8 cellular contexts compared by ENCODE assay signal in the genomic region with DNA sequence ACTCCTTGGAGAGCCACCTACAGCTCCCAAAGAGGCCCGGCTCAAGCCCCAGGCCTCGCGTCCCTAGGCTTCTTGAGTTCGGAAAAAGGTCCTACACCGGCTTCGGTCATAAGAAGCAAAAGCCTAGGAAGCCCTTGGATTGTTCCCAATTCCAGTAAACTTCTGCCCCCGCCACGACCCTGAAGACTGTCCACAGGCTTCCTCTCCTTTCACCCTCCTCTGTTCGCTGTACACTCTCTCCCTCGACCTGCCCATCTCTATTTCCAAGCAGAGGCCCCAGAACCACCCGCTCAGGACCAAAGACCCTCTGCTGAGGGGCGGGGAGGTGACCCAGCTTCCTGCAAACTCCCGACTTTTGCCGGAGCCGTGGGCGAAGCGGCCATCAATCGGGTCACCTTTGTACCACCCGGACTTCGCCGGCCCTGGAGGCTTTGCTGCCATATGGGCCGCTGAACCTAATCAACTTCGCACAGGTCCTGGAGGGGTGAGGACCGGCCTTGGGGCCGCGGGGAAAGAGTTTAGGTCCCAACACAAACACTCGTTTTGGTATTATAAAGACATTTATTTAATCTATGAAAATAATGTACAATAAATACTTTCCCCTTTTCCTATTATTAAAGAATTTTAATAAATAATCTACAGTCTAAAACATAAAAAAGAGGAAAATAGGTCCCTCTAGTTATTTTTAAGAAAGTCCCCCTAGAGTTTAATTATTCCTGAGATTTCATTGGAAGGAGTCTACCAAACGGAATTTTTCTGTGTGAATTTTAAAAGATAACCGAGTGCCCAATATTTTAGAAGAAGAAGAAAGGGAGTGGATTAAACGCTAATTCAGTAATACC.
DNase-seq lines count a peak whose midpoint lies in the region; ATAC-seq lines count a peak whose summit lies in the region.

No MANE protein-coding gene starts in this region.

- peak; percentile 47 for DNase-seq in activated CD4-positive, CD25-positive, alpha-beta regulatory T cell treated with anti-CD3 and anti-CD28 coated beads, Interleukin-2, amount 50 U/mL, for 72 hours
- no peak for DNase-seq in activated CD4-positive, CD25-positive, alpha-beta regulatory T cell (lab: John Stamatoyannopoulos, UW)
- peak; percentile 42 for DNase-seq in stimulated activated CD8-positive, alpha-beta memory T cell treated with anti-CD3 and anti-CD28 coated beads, Interleukin-4, amount 100 ng/mL, for 48 hours
- DNase-seq in HPDE6-E6E7 (ENCODE audit: extremely low spot score): no peak

- H3K4me3 Mint-ChIP-seq in activated naive CD8-positive, alpha-beta T cell: peak overlapping the region; percentile 98

- H3K36me3 ChIP-seq in iPS-20b (ENCODE audit: insufficient read depth, low read depth, low read length): no peaks in the 10 kb centered on the region

- no peaks in the 10 kb centered on the region for H3K9me3 Mint-ChIP-seq in activated naive CD8-positive, alpha-beta T cell (ENCODE audit: low read depth)

- no peak overlapping the region for H3K27ac ChIP-seq in iPS-20b (ENCODE audit: low read length)

- peaks cover 2% of the 10 kb centered on the region for H3K27me3 Mint-ChIP-seq in activated naive CD8-positive, alpha-beta T cell

- peak overlapping the region; percentile 99 for H3K27ac Mint-ChIP-seq in activated naive CD8-positive, alpha-beta T cell

- peaks cover 2% of the 10 kb centered on the region; the same call in 1 of the 2 replicates for H3K9me3 ChIP-seq in iPS-20b (ENCODE audit: insufficient read depth, low read depth, low read length)

- no peaks in the 10 kb centered on the region for H3K36me3 Mint-ChIP-seq in activated naive CD8-positive, alpha-beta T cell

- no peak for ATAC-seq in GM19023 (IDR thresholded peaks at IDR 0.05; ENCODE audit: unreplicated experiment)
- no peak for ATAC-seq in HG03045 (IDR thresholded peaks at IDR 0.05; ENCODE audit: unreplicated experiment)

- no peak overlapping the region for H3K9ac ChIP-seq in iPS-20b (ENCODE audit: low read depth, low read length)

- peaks cover 8% of the 10 kb centered on the region for H3K4me1 ChIP-seq in iPS-20b (ENCODE audit: insufficient read depth, low read length)

- H3K27me3 ChIP-seq in iPS-20b (ENCODE audit: insufficient read depth, low read length): peaks cover 100% of the 10 kb centered on the region

- H3K4me1 Mint-ChIP-seq in activated naive CD8-positive, alpha-beta T cell (ENCODE audit: low read depth): peaks cover 44% of the 10 kb centered on the region

- H3K4me3 ChIP-seq in iPS-20b (ENCODE audit: low read length): peak overlapping the region; percentile 51

Comparison
In these comparisons a context has a peak if more than half of its experiments do, and no peak if none do; other contexts are left out.
1. DNase-seq: peak in activated CD4-positive, CD25-positive, alpha-beta regulatory T cell treated with anti-CD3 and anti-CD28 coated beads, Interleukin-2, amount 50 U/mL, for 72 hours (single experiment) and stimulated activated CD8-positive, alpha-beta memory T cell treated with anti-CD3 and anti-CD28 coated beads, Interleukin-4, amount 100 ng/mL, for 48 hours (single experiment); none in activated CD4-positive, CD25-positive, alpha-beta regulatory T cell (0 of 4) and HPDE6-E6E7 (single experiment).